8 cellular contexts compared by ENCODE assay signal in the genomic region with DNA sequence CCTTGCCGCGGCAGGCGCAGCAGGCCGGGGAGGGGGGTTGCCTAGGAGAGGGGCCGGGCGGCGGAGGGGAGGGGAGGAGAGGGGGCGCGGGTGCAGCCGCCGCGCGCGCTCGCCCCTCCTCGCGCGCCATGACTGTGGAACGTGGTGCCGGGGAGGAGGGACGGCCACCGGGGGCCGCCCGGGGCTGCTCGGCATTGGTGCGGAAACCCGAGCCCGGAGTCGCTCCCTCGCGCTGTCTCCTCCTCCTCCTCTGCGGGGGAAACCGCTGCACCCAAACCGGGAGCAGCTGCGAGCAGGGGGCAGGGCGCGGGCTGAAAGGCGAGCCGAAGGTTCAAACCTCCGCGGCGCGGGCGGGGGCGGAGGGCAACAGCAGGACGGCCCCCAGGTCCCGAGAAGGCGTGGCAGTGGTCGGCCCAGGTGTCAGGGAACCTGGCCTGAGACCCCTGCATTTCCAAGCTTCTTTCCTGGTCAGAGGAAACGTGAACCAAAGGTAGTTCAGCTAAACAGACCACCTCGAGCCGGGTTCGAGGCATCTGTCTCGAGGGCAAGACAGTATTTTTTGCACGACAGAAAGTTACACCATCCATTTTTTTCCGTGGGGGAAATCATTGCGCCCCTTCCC. TPM values are rescaled to one million over a fixed set of nuclear protein-coding genes. Genes with fewer than 3 reads are reported as not detected.
DNase-seq lines count a peak whose midpoint lies in the region; ATAC-seq and TF ChIP-seq lines count a peak whose summit lies in the region.

No MANE protein-coding gene starts in this region.

- ATAC-seq in HG03354 (IDR thresholded peaks at IDR 0.05; ENCODE audit: poor library complexity, severe bottlenecking, unreplicated experiment): peak; percentile 55

- peak; percentile 41 to 54 for DNase-seq in activated CD8-positive, alpha-beta memory T cell treated with anti-CD3 and anti-CD28 coated beads for 4 hours (ENCODE audit: low read depth in 2 of 2)
- DNase-seq in activated CD8-positive, alpha-beta memory T cell treated with anti-CD3 and anti-CD28 coated beads for 24 hours: no peak
- DNase-seq in NCI-H510A (lab: John Stamatoyannopoulos, UW) (peak; percentile 96), dermis microvascular lymphatic vessel endothelial cell (ENCODE audit: low read depth in 2 of 2) (peak; percentile 2 to 60), lower leg skin (ENCODE audit: low spot score in 2 of 2) (peak; percentile 78 to 97)
- DNase-seq in activated CD4-positive, alpha-beta T cell treated with anti-CD3 and anti-CD28 coated beads, Interleukin-2, amount 10 ng/mL, durations not matched to agents 24 days and 14 days: peak; percentile 94
- DNase-seq in stimulated activated CD4-positive, alpha-beta T cell treated with anti-CD3 and anti-CD28 coated beads, Interleukin-4, amount 100 ng/mL, for 4 hours: peak; percentile 72 to 75

- no peak for TF ChIP-seq CTCF in lower leg skin (IDR thresholded peaks at IDR 0.05)

- peaks cover 35% of the 10 kb centered on the region for H3K4me1 Mint-ChIP-seq in activated CD4-positive, alpha-beta T cell treated with anti-CD3 and anti-CD28 coated beads, Interleukin-2, amount 10 ng/mL, durations not matched to agents 24 days and 14 days

- intact Hi-C loops in activated CD4-positive, alpha-beta T cell treated with anti-CD3 and anti-CD28 coated beads, Interleukin-2, amount 10 ng/mL, durations not matched to agents 24 days and 14 days (cut with micrococcal nuclease): loop anchor here (1.0 to 10.0 kb wide), 6 partner anchors 63 to 719 kb away; partner anchors contain the start of genes MRPS10, SRF and TBCC
- intact Hi-C loops in lower leg skin (cut with DNase I; ENCODE audit: low total_unique reads): no loop called here

- H3K27ac Mint-ChIP-seq in activated CD4-positive, alpha-beta T cell treated with anti-CD3 and anti-CD28 coated beads, Interleukin-2, amount 10 ng/mL, durations not matched to agents 24 days and 14 days: peak overlapping the region; percentile 93

- peak overlapping the region; percentile 99 for H3K4me3 Mint-ChIP-seq in activated CD4-positive, alpha-beta T cell treated with anti-CD3 and anti-CD28 coated beads, Interleukin-2, amount 10 ng/mL, durations not matched to agents 24 days and 14 days

- peak overlapping the region; percentile 76 for H3K4me3 ChIP-seq in lower leg skin (ENCODE audit: low read depth, poor library complexity, severe bottlenecking)

- peaks cover 11% of the 10 kb centered on the region for H3K27me3 Mint-ChIP-seq in activated CD4-positive, alpha-beta T cell treated with anti-CD3 and anti-CD28 coated beads, Interleukin-2, amount 10 ng/mL, durations not matched to agents 24 days and 14 days

- 0 to 1% methylated on average over 21 to 31 of the region's 57 CpGs for WGBS in lower leg skin, 2 donors

- H3K9me3 Mint-ChIP-seq in activated CD4-positive, alpha-beta T cell treated with anti-CD3 and anti-CD28 coated beads, Interleukin-2, amount 10 ng/mL, durations not matched to agents 24 days and 14 days: no peaks in the 10 kb centered on the region

- peaks cover 15% of the 10 kb centered on the region for H3K36me3 Mint-ChIP-seq in activated CD4-positive, alpha-beta T cell treated with anti-CD3 and anti-CD28 coated beads, Interleukin-2, amount 10 ng/mL, durations not matched to agents 24 days and 14 days (ENCODE audit: low read depth)

- TF ChIP-seq POLR2A in lower leg skin (IDR thresholded peaks at IDR 0.05): no peak

RNA-seq across cellular contexts. Expression of gene TRERF1, which starts 1.4 kb away (rescaled TPM):
- total RNA-seq in activated CD4-positive, alpha-beta T cell treated with anti-CD3 and anti-CD28 coated beads, Interleukin-2, amount 10 ng/mL, durations not matched to agents 24 days and 14 days: 37.0 and 37.3 TPM in 2 replicates
- total RNA-seq in dermis microvascular lymphatic vessel endothelial cell: under 0.01 TPM in 1 of 2 replicates, not detected in the other
- total RNA-seq in lower leg skin: 10 to 100 TPM in 1 of 4 donors, 1 to 10 TPM in 3; 6.9 to 12.1 (median 8.8) TPM
